ENCODE assay signal across 19 cellular contexts in the genomic region with DNA sequence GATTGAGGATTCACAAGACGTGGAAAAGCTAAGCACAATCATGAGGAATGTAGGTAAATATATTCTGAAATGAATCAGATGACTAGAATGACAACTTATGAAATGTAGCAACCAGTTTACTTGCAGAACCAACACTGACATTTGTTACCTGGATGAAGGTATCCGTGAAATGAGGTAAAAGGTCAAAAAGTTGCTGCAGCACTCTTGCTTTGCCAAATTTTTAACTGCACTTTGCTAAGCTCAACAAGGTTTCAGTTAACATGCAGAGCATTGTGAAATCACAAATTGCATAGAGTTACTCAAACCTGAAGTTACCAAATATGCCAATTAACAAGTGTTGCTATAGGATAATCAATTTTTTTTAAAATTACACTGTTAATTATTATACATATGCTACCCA.
DNase-seq lines count a peak whose midpoint lies in the region; ATAC-seq and TF ChIP-seq lines count a peak whose summit lies in the region.
"Had no signal": no experiment of that assay in that cellular context is flagged by ENCODE, and none has a peak within 500 bp of the region (broad histone marks: within the 10 kb centered on the region; RNA-seq: fewer than 3 reads in every experiment).

No MANE protein-coding gene starts in this region.

- H3K9ac ChIP-seq in PC-3 (ENCODE audit: low read length): no peak overlapping the region
- H3K9ac ChIP-seq: parathyroid adenoma had no signal

- no peaks in the 10 kb centered on the region for H3K79me2 ChIP-seq in PC-3 (ENCODE audit: low read length)
- H3K79me2 ChIP-seq: parathyroid adenoma had no signal

- H3K36me3 ChIP-seq in PC-3 (ENCODE audit: low read depth, low read length) (no peaks in the 10 kb centered on the region), thyroid gland (no peaks in the 10 kb centered on the region)
- H3K36me3 ChIP-seq: right atrium auricular region, spleen had no signal

- no peak overlapping the region; the same call in 1 of the 2 replicates for H3K4me2 ChIP-seq in PC-3 (ENCODE audit: low read length)

- peak; percentile 55 for DNase-seq in PC-3
- peak; percentile 28 for DNase-seq in fibroblast of peridontal ligament (ENCODE audit: extremely low read depth)
- peak; percentile 3 for DNase-seq in thyroid gland
- no peak for DNase-seq in superior temporal gyrus (ENCODE audit: extremely low spot score)
- DNase-seq in NCI-H1048 (lab: John Stamatoyannopoulos, UW): no peak
- DNase-seq: activated CD4-positive, alpha-beta T cell treated with anti-CD3 and anti-CD28 coated beads, Interleukin-2, amount 10 ng/mL, durations not matched to agents 24 days and 14 days; activated gamma-delta T cell; activated T-cell treated with anti-CD3 and anti-CD28 coated beads, Interleukin-2, amount 50 U/mL, for 24 hours; Calu3; islet precursor cell; NCI-H1436; NCI-H748 treated with DMSO at 0.1 percent for 48 hours; spleen had no signal

- TF ChIP-seq POLR2A in thyroid gland (IDR thresholded peaks at IDR 0.05): no peak

- H3K4me3 ChIP-seq in PC-3 (ENCODE audit: low read length) (no peak overlapping the region), thyroid gland (replicated peaks in 1 of 3) (no peak overlapping the region)
- H3K4me3 ChIP-seq: K562, right atrium auricular region, spleen had no signal

- H3K27me3 ChIP-seq in PC-3 (ENCODE audit: low read length): no peaks in the 10 kb centered on the region
- no peaks in the 10 kb centered on the region for H3K27me3 ChIP-seq in thyroid gland
- H3K27me3 ChIP-seq: right atrium auricular region, spleen had no signal

- H3K9me2 ChIP-seq in PC-3 (replicated peaks; ENCODE audit: low read length): no peaks in the 10 kb centered on the region

- TF ChIP-seq CTCF in PC-3 (conservative IDR thresholded peaks at IDR 0.05; ENCODE audit: low read depth, low read length) (no peak), thyroid gland (IDR thresholded peaks at IDR 0.05) (no peak)

- no TSS peak for BruUV-seq in PC-3 (replicated peaks; lab: Mats Ljungman, UMichigan)

- no peak; the same call in 1 of the 2 replicates for ATAC-seq in PC-3
- ATAC-seq in GM21576 (IDR thresholded peaks at IDR 0.05; ENCODE audit: unreplicated experiment): no peak
- ATAC-seq: K562, Right ventricle myocardium inferior had no signal

- WGBS in thyroid gland, 2 donors: 10 to 19% methylated on average over 2 of the region's 2 CpGs

- POLR2A ChIA-PET in PC-3 (lab: Charles Lee; ENCODE audit: unreplicated experiment): no interaction called here

- no peak for TF ChIP-seq RAD21 in Ishikawa (IDR thresholded peaks at IDR 0.05; ENCODE audit: low read depth)

- TF ChIP-seq EP300 in Ishikawa (IDR thresholded peaks at IDR 0.05; ENCODE audit: borderline replicate concordance): no peak

- no peak overlapping the region for H3K27ac ChIP-seq in PC-3 (ENCODE audit: low read length)
- peak overlapping the region; percentile 69 to 81 (median 80) for H3K27ac ChIP-seq in thyroid gland
- H3K27ac ChIP-seq: parathyroid adenoma, right atrium auricular region, spleen had no signal

- H2AFZ ChIP-seq in PC-3 (ENCODE audit: low read length): no peak overlapping the region
- H2AFZ ChIP-seq: parathyroid adenoma had no signal

- no peaks in the 10 kb centered on the region for H3F3A ChIP-seq in PC-3 (ENCODE audit: low read length, unreplicated experiment)

- H3K9me3 ChIP-seq in PC-3 (ENCODE audit: low read length): no peaks in the 10 kb centered on the region
- no peaks in the 10 kb centered on the region for H3K9me3 ChIP-seq in thyroid gland
- H3K9me3 ChIP-seq: right atrium auricular region, spleen had no signal

- H3K4me1 ChIP-seq in PC-3 (ENCODE audit: insufficient read depth, low read length) (peaks cover 6% of the 10 kb centered on the region; the same call in 1 of the 2 replicates), thyroid gland (peaks cover 21 to 24% of the 10 kb centered on the region in 2 donors)
- H3K4me1 ChIP-seq: parathyroid adenoma, right atrium auricular region, spleen had no signal

- CTCF ChIA-PET in PC-3 (lab: Charles Lee): no interaction called here

- intact Hi-C loops in PC-3 (cut with micrococcal nuclease) (no loop called here), thyroid gland (cut with DNase I) (no loop called here)

- H4K20me1 ChIP-seq in PC-3 (ENCODE audit: low read length): no peaks in the 10 kb centered on the region

TF ChIP-seq in Ishikawa, 13 proteins besides CTCF, POLR2A, EP300 and RAD21:
- TF ChIP-seq CEBPB (IDR thresholded peaks at IDR 0.05) (peak; percentile 70), YY1 (IDR thresholded peaks at IDR 0.05; ENCODE audit: low read depth) (no peak), TCF12 (IDR thresholded peaks at IDR 0.05; ENCODE audit: low read depth) (no peak), NFIC (IDR thresholded peaks at IDR 0.05) (no peak), TAF1 (IDR thresholded peaks at IDR 0.05; ENCODE audit: low read depth) (no peak)
- TF ChIP-seq, protein P1, sequence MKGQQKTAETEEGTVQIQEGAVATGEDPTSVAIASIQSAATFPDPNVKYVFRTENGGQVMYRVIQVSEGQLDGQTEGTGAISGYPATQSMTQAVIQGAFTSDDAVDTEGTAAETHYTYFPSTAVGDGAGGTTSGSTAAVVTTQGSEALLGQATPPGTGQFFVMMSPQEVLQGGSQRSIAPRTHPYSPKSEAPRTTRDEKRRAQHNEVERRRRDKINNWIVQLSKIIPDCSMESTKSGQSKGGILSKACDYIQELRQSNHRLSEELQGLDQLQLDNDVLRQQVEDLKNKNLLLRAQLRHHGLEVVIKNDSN (IDR thresholded peaks at IDR 0.05): no peak

Comparison
In these comparisons a context has a peak if more than half of its experiments do, and no peak if none do; other contexts are left out.
1. DNase-seq: peak in PC-3 (single experiment), fibroblast of peridontal ligament (single experiment) and thyroid gland (2 of 2); none in superior temporal gyrus (single experiment) and NCI-H1048 (single experiment).